In genomic region chr15:68492855-68493254, GRCh38 we compare ENCODE assay signal across 16 cellular contexts.
DNase-seq lines count a peak whose midpoint lies in the region; ATAC-seq and TF ChIP-seq lines count a peak whose summit lies in the region.
"Had no signal": no experiment of that assay in that cellular context is flagged by ENCODE, and none has a peak within 500 bp of the region (broad histone marks: within the 10 kb centered on the region; RNA-seq: fewer than 3 reads in every experiment).

No MANE protein-coding gene starts in this region.

- no peak overlapping the region for H2BK5ac ChIP-seq in IMR-90 (ENCODE audit: low read depth, low read length, poor library complexity, severe bottlenecking)

- dilution Hi-C loops in IMR-90 (cut with HindIII; ENCODE audit: low sequenced_read_pairs, unreplicated experiment): no loop called here

- no peak for TF ChIP-seq CTCF in IMR-90 (conservative IDR thresholded peaks at IDR 0.05; ENCODE audit: low read depth, low read length)
- no peak for TF ChIP-seq CTCF in cardiac fibroblast (IDR thresholded peaks at IDR 0.05; ENCODE audit: low read depth, low read length)
- no peak for TF ChIP-seq CTCF in vagina (IDR thresholded peaks at IDR 0.05)
- no peak for TF ChIP-seq CTCF in body of pancreas (IDR thresholded peaks at IDR 0.05)
- TF ChIP-seq CTCF in prostate gland (IDR thresholded peaks at IDR 0.05): no peak

- H4K5ac ChIP-seq in IMR-90 (ENCODE audit: low read depth, low read length): no peak overlapping the region

- no peak overlapping the region for H3K4me2 ChIP-seq in IMR-90 (ENCODE audit: low read depth, low read length)
- H3K4me2 ChIP-seq: PC-9 had no signal

- H3K36me3 ChIP-seq in IMR-90 (ENCODE audit: control insufficient read depth, insufficient read depth, low read length) (no peaks in the 10 kb centered on the region), vagina (no peaks in the 10 kb centered on the region), body of pancreas (replicated peaks in 1 of 2; ENCODE audit: insufficient read depth in 1 of 2, low read depth in 2 of 2) (no peaks in the 10 kb centered on the region), prostate gland (no peaks in the 10 kb centered on the region)
- H3K36me3 ChIP-seq: sigmoid colon had no signal

- H3K9me3 ChIP-seq in IMR-90 (ENCODE audit: control insufficient read depth, insufficient read depth, low read length): no peaks in the 10 kb centered on the region; the same call in 1 of the 2 replicates
- no peaks in the 10 kb centered on the region for H3K9me3 ChIP-seq in vagina
- no peaks in the 10 kb centered on the region for H3K9me3 ChIP-seq in body of pancreas
- H3K9me3 ChIP-seq in prostate gland: no peaks in the 10 kb centered on the region
- H3K9me3 ChIP-seq: sigmoid colon had no signal

- in situ Hi-C loops in IMR-90 (cut with MboI; ENCODE audit: low sequenced_read_pairs): no loop called here

- peak overlapping the region; percentile 5; the same call in 1 of the 2 replicates for H2BK120ac ChIP-seq in IMR-90 (ENCODE audit: low read depth, low read length)

- H3K18ac ChIP-seq in IMR-90 (ENCODE audit: low read depth, low read length): no peak overlapping the region

- H3K27me3 ChIP-seq in IMR-90 (ENCODE audit: control insufficient read depth, insufficient read depth, low read length) (peaks cover 24% of the 10 kb centered on the region), vagina (no peaks in the 10 kb centered on the region), body of pancreas (no peaks in the 10 kb centered on the region), prostate gland (replicated peaks; ENCODE audit: insufficient read depth) (no peaks in the 10 kb centered on the region)
- H3K27me3 ChIP-seq: sigmoid colon had no signal

- H3K4me3 ChIP-seq in IMR-90 (ENCODE audit: insufficient read depth, low read depth, low read length) (no peak overlapping the region), cardiac fibroblast (replicated peaks in 1 of 2; ENCODE audit: low read depth in 2 of 2, low read length in 2 of 2) (no peak overlapping the region), vagina (no peak overlapping the region), body of pancreas (no peak overlapping the region), prostate gland (no peak overlapping the region)
- H3K4me3 ChIP-seq: PC-9, sigmoid colon had no signal

- H3K23ac ChIP-seq in IMR-90 (ENCODE audit: low read depth, low read length): peak overlapping the region; percentile 15; the same call in 1 of the 2 replicates

- no peak overlapping the region for H4K8ac ChIP-seq in IMR-90 (ENCODE audit: low read depth in 2 of 2, low read length in 2 of 2)

- no peak overlapping the region for H3K9ac ChIP-seq in IMR-90 (ENCODE audit: low read depth, low read length)

- TF ChIP-seq POLR2A in IMR-90 (IDR thresholded peaks at IDR 0.05; ENCODE audit: low read depth, low read length): no peak
- no peak for TF ChIP-seq POLR2A in vagina (IDR thresholded peaks at IDR 0.05)
- no peak for TF ChIP-seq POLR2A in body of pancreas (IDR thresholded peaks at IDR 0.05)
- TF ChIP-seq POLR2A in prostate gland (IDR thresholded peaks at IDR 0.05): no peak

- intact Hi-C loops in IMR-90 (cut with micrococcal nuclease): no loop called here
- intact Hi-C loops in vagina (cut with DNase I): no loop called here
- intact Hi-C loops in body of pancreas (cut with DNase I): no loop called here
- intact Hi-C loops in prostate gland (cut with DNase I): no loop called here

- H3K4ac ChIP-seq in IMR-90 (ENCODE audit: low read depth, low read length): no peak overlapping the region

- peak overlapping the region; percentile 29 for H2AFZ ChIP-seq in IMR-90 (replicated peaks; ENCODE audit: low read length, poor library complexity)
- H2AFZ ChIP-seq: PC-9 had no signal

- ATAC-seq in IMR-90 (ENCODE audit: low read depth) (0 out of 2 replicates have a peak, but pooled peaks have one; percentile 27), HG03460 (IDR thresholded peaks at IDR 0.05; ENCODE audit: unreplicated experiment) (no peak), body of pancreas (no peak)

- H3K4me1 ChIP-seq in IMR-90 (ENCODE audit: control insufficient read depth, insufficient read depth, low read length) (peaks cover 3% of the 10 kb centered on the region; the same call in 1 of the 2 replicates), vagina (peaks cover 15% of the 10 kb centered on the region), body of pancreas (no peaks in the 10 kb centered on the region), prostate gland (replicated peaks) (no peaks in the 10 kb centered on the region)

- H2AK9ac ChIP-seq in IMR-90 (replicated peaks; ENCODE audit: low read depth, low read length, poor library complexity): no peak overlapping the region

- no peak for TF ChIP-seq RAD21 in IMR-90 (IDR thresholded peaks at IDR 0.05; ENCODE audit: low read length)

- no peak overlapping the region for H3K56ac ChIP-seq in IMR-90 (ENCODE audit: extremely low read depth, insufficient read depth, low read length)

- H4K20me1 ChIP-seq in IMR-90 (ENCODE audit: insufficient read depth, low read length): no peaks in the 10 kb centered on the region

- DNase-seq in IMR-90 (peak; percentile 29), cardiac fibroblast (ENCODE audit: low read depth in 2 of 2) (peak; percentile 62 to 68), hepatic stellate cell (ENCODE audit: low spot score) (peak; percentile 53), vagina (ENCODE audit: extremely low spot score in 2 of 2) (peak in 1 of 2 donors; percentile 87), body of pancreas (no peak), prostate gland (ENCODE audit: low spot score) (no peak)
- DNase-seq: activated CD4-positive, alpha-beta T cell treated with anti-CD3 and anti-CD28 coated beads for 1 hour; activated naive CD8-positive, alpha-beta T cell treated with anti-CD3 and anti-CD28 coated beads, Interleukin-2, amount 10 ng/mL, durations not matched to agents 7 days and 5 days; activated T-cell treated with anti-CD3 and anti-CD28 coated beads for 4 hours; naive B cell; NCI-H1092; NCI-H510A treated with DMSO at 0.1 percent for 48 hours; PC-9; sigmoid colon; stimulated activated naive CD4-positive, alpha-beta T cell treated with Interleukin-2 at 50 U/mL for 16 hours had no signal

- H3K27ac ChIP-seq in IMR-90 (ENCODE audit: insufficient read depth, low read length): no peak overlapping the region
- peak overlapping the region; percentile 50 for H3K27ac ChIP-seq in vagina
- no peak overlapping the region for H3K27ac ChIP-seq in body of pancreas
- H3K27ac ChIP-seq in prostate gland: no peak overlapping the region
- H3K27ac ChIP-seq: PC-9, sigmoid colon had no signal

- no peaks in the 10 kb centered on the region for H3K79me1 ChIP-seq in IMR-90 (ENCODE audit: low read depth in 1 of 2, low read length in 2 of 2)

- H2BK15ac ChIP-seq in IMR-90 (ENCODE audit: low read depth, low read length): no peak overlapping the region; the same call in 2 of the 3 replicates

- no peak overlapping the region for H4K91ac ChIP-seq in IMR-90 (ENCODE audit: insufficient read depth, low read depth, low read length)

- H3K9me1 ChIP-seq in IMR-90 (ENCODE audit: insufficient read depth, low read length): peaks cover 12% of the 10 kb centered on the region

- no peak overlapping the region for H2BK20ac ChIP-seq in IMR-90 (ENCODE audit: low read depth, low read length)

- POLR2A ChIA-PET in IMR-90 (lab: Charles Lee; ENCODE audit: unreplicated experiment): no interaction called here

- no peak overlapping the region; the same call in 1 of the 2 replicates for H3K14ac ChIP-seq in IMR-90 (replicated peaks; ENCODE audit: low read depth, low read length)

- WGBS in IMR-90 (ENCODE audit: extremely low coverage in 2 of 2, insufficient read length in 1 of 2), 2 experiments: no CpG with 5 or more reads among the region's 4 CpGs
- 56 to 73% methylated on average over 3 to 4 of the region's 4 CpGs for WGBS in body of pancreas, 2 donors
- 47% methylated on average over 4 of the region's 4 CpGs for WGBS in prostate gland

- CTCF ChIA-PET in IMR-90 (lab: Yijun Ruan, JAX): interaction anchor here (1.3 kb wide), 1 partner anchor 11 kb away, joined by 4 read pairs; no protein-coding TSS in a partner anchor

- H2AK5ac ChIP-seq in IMR-90 (ENCODE audit: low read depth, low read length): peak overlapping the region; percentile 58; the same call in 1 of the 2 replicates

- no TSS peak for BruUV-seq in IMR-90 (replicated peaks; lab: Mats Ljungman, UMichigan)

TF ChIP-seq in IMR-90, 13 proteins besides CTCF, POLR2A, EP300 and RAD21:
- no peak for TF ChIP-seq MAZ (IDR thresholded peaks at IDR 0.05; ENCODE audit: borderline replicate concordance, low read depth, low read length)
TF ChIP-seq in IMR-90: peak in this region for 0.

Comparison
In these comparisons a context has a peak if more than half of its experiments do, and no peak if none do; other contexts are left out.
1. DNase-seq: peak in IMR-90 (single experiment), cardiac fibroblast (2 of 2) and hepatic stellate cell (single experiment); none in body of pancreas (0 of 4) and prostate gland (single experiment).